Comparison of ENCODE assay signal across 1 cellular context in the genomic region with DNA sequence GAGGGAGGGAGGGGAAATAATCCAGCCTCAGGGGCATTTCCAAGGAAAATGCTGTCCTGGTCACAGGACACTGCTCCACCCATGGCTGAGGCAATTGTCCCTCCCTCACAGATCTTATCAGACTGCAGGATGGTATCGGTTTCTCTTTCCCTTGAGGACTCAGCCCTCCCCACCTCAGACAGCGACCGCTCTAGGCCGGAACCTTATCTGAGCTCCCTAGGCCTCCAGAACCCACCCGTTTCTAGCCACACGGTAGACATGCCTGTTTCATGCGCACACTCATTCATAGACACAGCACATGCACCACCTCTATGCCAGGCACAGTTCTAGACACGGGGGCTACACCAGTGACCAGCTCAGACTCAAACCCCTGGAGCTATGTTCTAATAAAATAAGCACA.
TF ChIP-seq lines count a peak whose summit lies in the region.

No MANE protein-coding gene starts in this region.

TF ChIP-seq in HCT116, 20 proteins besides CTCF, POLR2A, EP300 and RAD21 (continued from another document):
- TF ChIP-seq REST (IDR thresholded peaks at IDR 0.05; ENCODE audit: low read depth), result no peak
TF ChIP-seq in HCT116: peak in this region for 0.
